In genomic region chr12:128052777-128053176, GRCh38 we compare ENCODE assay signal across 24 cellular contexts.
DNase-seq lines count a peak whose midpoint lies in the region; ATAC-seq, FAIRE-seq and TF ChIP-seq lines count a peak whose summit lies in the region.
"Had no signal": no experiment of that assay in that cellular context is flagged by ENCODE, and none has a peak within 500 bp of the region (broad histone marks: within the 10 kb centered on the region; RNA-seq: fewer than 3 reads in every experiment).

No MANE protein-coding gene starts in this region.

- no peaks in the 10 kb centered on the region for H3K79me1 ChIP-seq in mesenchymal stem cell (replicated peaks; ENCODE audit: low read length, poor library complexity, severe bottlenecking)

- no peaks in the 10 kb centered on the region for H3K36me3 ChIP-seq in right atrium auricular region
- no peaks in the 10 kb centered on the region for H3K36me3 ChIP-seq in PC-3 (ENCODE audit: low read depth, low read length)
- no peaks in the 10 kb centered on the region for H3K36me3 ChIP-seq in mesenchymal stem cell (ENCODE audit: control insufficient read depth in 1 of 2, insufficient read depth in 2 of 2, low read depth in 1 of 2, low read length in 2 of 2)
- H3K36me3 ChIP-seq: BE2C, BLaER1 had no signal

- H3K4me3 ChIP-seq in right atrium auricular region (no peak overlapping the region), PC-3 (ENCODE audit: low read length) (no peak overlapping the region), mesenchymal stem cell (ENCODE audit: insufficient read depth in 1 of 2, low read depth in 1 of 2, low read length in 2 of 2) (no peak overlapping the region)
- H3K4me3 ChIP-seq: A549, BLaER1, GM12878 had no signal

- no peaks in the 10 kb centered on the region for H3K79me2 ChIP-seq in PC-3 (ENCODE audit: low read length)

- ATAC-seq in Right ventricle myocardium inferior (no peak), PC-3 (no peak)
- ATAC-seq: A549, GM12878 had no signal

- no peak overlapping the region for H2BK5ac ChIP-seq in mesenchymal stem cell (ENCODE audit: low read depth, low read length, poor library complexity, severe bottlenecking)

- H3K9ac ChIP-seq in PC-3 (ENCODE audit: low read length), result no peak overlapping the region
- no peak overlapping the region for H3K9ac ChIP-seq in mesenchymal stem cell (ENCODE audit: low read length)
- H3K9ac ChIP-seq: BLaER1 had no signal

- no peak overlapping the region for H4K8ac ChIP-seq in mesenchymal stem cell (ENCODE audit: low read length)

- no peaks in the 10 kb centered on the region for H4K20me1 ChIP-seq in PC-3 (ENCODE audit: low read length)
- H4K20me1 ChIP-seq: BLaER1 had no signal

- no peak for TF ChIP-seq POLR2A in GM12891 (IDR thresholded peaks at IDR 0.05; ENCODE audit: low read depth, low read length)
- TF ChIP-seq POLR2A in erythroblast (IDR thresholded peaks at IDR 0.05; ENCODE audit: low read length), result no peak

- H3K27me3 ChIP-seq in right atrium auricular region, result no peaks in the 10 kb centered on the region
- H3K27me3 ChIP-seq in PC-3 (ENCODE audit: low read length), result peaks cover 74% of the 10 kb centered on the region
- peaks cover 0 to 5% of the 10 kb centered on the region in 2 experiments for H3K27me3 ChIP-seq in mesenchymal stem cell (ENCODE audit: control insufficient read depth in 1 of 2, insufficient read depth in 1 of 2, low read length in 2 of 2)
- H3K27me3 ChIP-seq: BE2C, BLaER1 had no signal

- no peak overlapping the region for H2AK5ac ChIP-seq in mesenchymal stem cell (ENCODE audit: low read length, severe bottlenecking)

- H2AFZ ChIP-seq in PC-3 (ENCODE audit: low read length) (no peak overlapping the region), mesenchymal stem cell (ENCODE audit: low read depth, low read length) (no peak overlapping the region)

- H3K4ac ChIP-seq in mesenchymal stem cell (ENCODE audit: low read depth in 1 of 2, low read length in 2 of 2), result no peak overlapping the region

- no peaks in the 10 kb centered on the region for H3F3A ChIP-seq in PC-3 (ENCODE audit: low read length, unreplicated experiment)

- CTCF ChIA-PET in PC-3 (lab: Charles Lee), result no interaction called here

- BruUV-seq in PC-3 (replicated peaks; lab: Mats Ljungman, UMichigan), result no TSS peak

- no peak for FAIRE-seq in GM12891 (lab: Jason Lieb, UNC)
- FAIRE-seq: A549, GM12878, GM19239 had no signal

- no peak for TF ChIP-seq CTCF in right atrium auricular region (IDR thresholded peaks at IDR 0.05)
- no peak for TF ChIP-seq CTCF in PC-3 (conservative IDR thresholded peaks at IDR 0.05; ENCODE audit: low read depth, low read length)

- DNase-seq in Right ventricle myocardium inferior (ENCODE audit: missing footprints) (peak; percentile 60), right atrium auricular region (ENCODE audit: low spot score) (no peak), PC-3 (no peak), mesenchymal stem cell (no peak), RPMI8226 (no peak), GM12891 (ENCODE audit: insufficient read length, low spot score) (no peak), erythroblast (lab: John Stamatoyannopoulos, UW) (no peak)
- DNase-seq: BE2C; C1 segment of cervical spinal cord; CD4-positive, alpha-beta memory T cell; CD4-positive, CD25-positive, alpha-beta regulatory T cell; CD8-positive, alpha-beta memory T cell; COR-L47; DMS 273 treated with DMSO at 0.1 percent for 48 hours; DMS153; DMS53; DMS79; DND-41; GDM1 had no signal

- no peak overlapping the region for H3K14ac ChIP-seq in mesenchymal stem cell (ENCODE audit: low read length in 2 of 2)

- H3K4me2 ChIP-seq in PC-3 (ENCODE audit: low read length), result 0 out of 2 replicates have a peak overlapping the region, but pooled peaks have one; percentile 9
- H3K4me2 ChIP-seq in mesenchymal stem cell (ENCODE audit: low read length, poor library complexity, severe bottlenecking), result no peak overlapping the region
- H3K4me2 ChIP-seq: A549, BLaER1 had no signal

- peak overlapping the region; percentile 12 for H2BK15ac ChIP-seq in mesenchymal stem cell (ENCODE audit: low read depth, poor library complexity, severe bottlenecking)

- H4K91ac ChIP-seq in mesenchymal stem cell (ENCODE audit: low read length), result no peak overlapping the region

- intact Hi-C loops in Right ventricle myocardium inferior (cut with DNase I) (no loop called here), PC-3 (cut with micrococcal nuclease) (no loop called here)

- H3K9me2 ChIP-seq in PC-3 (replicated peaks; ENCODE audit: low read length), result no peaks in the 10 kb centered on the region

- H3K27ac ChIP-seq in right atrium auricular region (no peak overlapping the region), PC-3 (ENCODE audit: low read length) (no peak overlapping the region), mesenchymal stem cell (ENCODE audit: low read length, poor library complexity, severe bottlenecking) (no peak overlapping the region)
- H3K27ac ChIP-seq: 22Rv1, A549, BLaER1 had no signal

- H2BK120ac ChIP-seq in mesenchymal stem cell (ENCODE audit: low read depth, low read length), result no peak overlapping the region

- no peak overlapping the region for H2BK12ac ChIP-seq in mesenchymal stem cell (ENCODE audit: low read length in 2 of 2)

- POLR2A ChIA-PET in PC-3 (lab: Charles Lee; ENCODE audit: unreplicated experiment), result no interaction called here

- H3K9me3 ChIP-seq in right atrium auricular region, result no peaks in the 10 kb centered on the region
- H3K9me3 ChIP-seq in PC-3 (ENCODE audit: low read length), result no peaks in the 10 kb centered on the region
- H3K9me3 ChIP-seq in mesenchymal stem cell (ENCODE audit: control insufficient read depth, low read length), result no peaks in the 10 kb centered on the region
- H3K9me3 ChIP-seq: A549, BE2C, BLaER1 had no signal

- no peak overlapping the region for H3K18ac ChIP-seq in mesenchymal stem cell (ENCODE audit: low read depth in 1 of 2, low read length in 2 of 2)

- WGBS in mesenchymal stem cell, result 91% methylated on average over 5 of the region's 5 CpGs

- H3K23ac ChIP-seq in mesenchymal stem cell (ENCODE audit: low read length in 2 of 2), result no peak overlapping the region

- H3K4me1 ChIP-seq in right atrium auricular region (no peaks in the 10 kb centered on the region), PC-3 (ENCODE audit: insufficient read depth, low read length) (no peaks in the 10 kb centered on the region), mesenchymal stem cell (ENCODE audit: control insufficient read depth, insufficient read depth, low read depth, low read length) (no peaks in the 10 kb centered on the region)
- H3K4me1 ChIP-seq: A549, BE2C, BLaER1 had no signal

TF ChIP-seq in GM12891, 5 proteins besides CTCF, POLR2A, EP300 and RAD21:
- TF ChIP-seq POU2F2 (IDR thresholded peaks at IDR 0.05; ENCODE audit: low read depth, low read length), result no peak
- no peak for TF ChIP-seq SPI1 (IDR thresholded peaks at IDR 0.05; ENCODE audit: low read depth, low read length)
- no peak for TF ChIP-seq TAF1 (IDR thresholded peaks at IDR 0.05; ENCODE audit: low read depth, low read length)
- TF ChIP-seq PAX5 (IDR thresholded peaks at IDR 0.05; ENCODE audit: insufficient read depth, low read length, severe bottlenecking), result no peak
- TF ChIP-seq POLR2AphosphoS5 (IDR thresholded peaks at IDR 0.05; ENCODE audit: low read depth, low read length), result no peak
